In the genomic region with DNA sequence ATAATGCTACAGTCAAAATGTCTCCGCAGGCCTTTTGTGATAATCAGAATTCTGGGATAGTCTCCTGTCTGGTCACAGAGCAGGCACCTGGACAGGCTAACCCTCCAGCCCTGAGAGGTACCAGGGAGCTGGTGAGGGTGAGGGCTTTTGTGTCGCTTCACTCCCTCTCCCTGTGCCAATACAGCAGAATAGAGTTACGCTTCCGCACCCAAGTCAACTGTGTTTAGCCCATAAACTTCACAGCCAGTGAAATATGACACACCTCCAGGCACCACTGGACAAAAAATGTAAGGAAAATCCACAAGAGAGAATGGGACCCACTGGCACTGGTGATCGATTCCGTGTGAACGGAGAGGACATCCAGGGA, we compare ENCODE assay signal across 8 cellular contexts. TPM values are rescaled to one million over a fixed set of nuclear protein-coding genes. Genes with fewer than 3 reads are reported as not detected.
DNase-seq lines count a peak whose midpoint lies in the region; ATAC-seq and TF ChIP-seq lines count a peak whose summit lies in the region.

No MANE protein-coding gene starts in this region.

- H3K4me1 ChIP-seq in RWPE2 (ENCODE audit: insufficient read depth, poor library complexity, severe bottlenecking) (peaks cover 9% of the 10 kb centered on the region), fibroblast of lung (ENCODE audit: control insufficient read depth, extremely low read depth, insufficient read depth, low read length) (peaks cover 4% of the 10 kb centered on the region), psoas muscle (peaks cover 30% of the 10 kb centered on the region)

- H3K36me3 ChIP-seq in RWPE2 (ENCODE audit: low read depth) (no peaks in the 10 kb centered on the region), fibroblast of lung (ENCODE audit: control insufficient read depth, insufficient read depth, low read length) (no peaks in the 10 kb centered on the region), psoas muscle (ENCODE audit: insufficient read depth in 1 of 2, low read depth in 1 of 2) (no peaks in the 10 kb centered on the region)

- peaks cover 58% of the 10 kb centered on the region for H3K79me2 ChIP-seq in fibroblast of lung (ENCODE audit: control insufficient read depth, insufficient read depth, low read length)

- H3K27me3 ChIP-seq in RWPE2 (ENCODE audit: insufficient read depth, poor library complexity, severe bottlenecking) (no peaks in the 10 kb centered on the region), fibroblast of lung (ENCODE audit: control insufficient read depth, insufficient read depth, low read length) (no peaks in the 10 kb centered on the region), psoas muscle (ENCODE audit: insufficient read depth in 3 of 3, low read length in 2 of 3) (no peaks in the 10 kb centered on the region)

- peaks cover 2% of the 10 kb centered on the region for H4K20me1 ChIP-seq in fibroblast of lung (ENCODE audit: control insufficient read depth, extremely low read depth, insufficient read depth, low read length)

- DNase-seq in GM12865 (ENCODE audit: low read depth) (no peak), RWPE2 (ENCODE audit: low spot score) (no peak), fibroblast of lung (ENCODE audit: low read depth in 2 of 2) (no peak), psoas muscle (no peak), NCI-H1930 (lab: John Stamatoyannopoulos, UW) (no peak), GF-D8 (lab: John Stamatoyannopoulos, UW) (no peak)

- H3K4me2 ChIP-seq in fibroblast of lung (ENCODE audit: extremely low read depth, insufficient read depth, low read length): peak overlapping the region; percentile 80

- H3K27ac ChIP-seq in RWPE2 (ENCODE audit: poor library complexity, severe bottlenecking) (peak overlapping the region; percentile 48), fibroblast of lung (ENCODE audit: insufficient read depth, low read length) (peak overlapping the region; percentile 98), psoas muscle (peak overlapping the region; percentile 99)

- H3K4me3 ChIP-seq in GM12865 (ENCODE audit: low read depth, low read length): peak overlapping the region; percentile 70
- H3K4me3 ChIP-seq in RWPE2 (ENCODE audit: severe bottlenecking): peak overlapping the region; percentile 98
- peak overlapping the region; percentile 55 to 96 (median 78) for H3K4me3 ChIP-seq in fibroblast of lung (replicated peaks in 1 of 4; ENCODE audit: control extremely low read depth in 1 of 4, insufficient read depth in 1 of 4, low read depth in 3 of 4, low read length in 4 of 4)
- H3K4me3 ChIP-seq in psoas muscle: peak overlapping the region; percentile 99

- H2AFZ ChIP-seq in fibroblast of lung (ENCODE audit: low read length): no peak overlapping the region

- no peak for TF ChIP-seq CTCF in GM12865 (IDR thresholded peaks at IDR 0.05; ENCODE audit: insufficient read depth, low read depth, low read length, missing control alignments)
- no peak for TF ChIP-seq CTCF in RWPE2 (IDR thresholded peaks at IDR 0.05; ENCODE audit: poor library complexity, severe bottlenecking)
- TF ChIP-seq CTCF in fibroblast of lung (conservative IDR thresholded peaks at IDR 0.05 in 1 of 2, IDR thresholded peaks at IDR 0.05 in 1 of 2; ENCODE audit: low read depth in 1 of 2, low read length in 2 of 2): no peak
- TF ChIP-seq CTCF in psoas muscle (IDR thresholded peaks at IDR 0.05): no peak

- intact Hi-C loops in psoas muscle (cut with DNase I): loop anchor here (5.0 kb wide), 2 partner anchors 41 to 189 kb away; partner anchors contain the start of gene DGKQ (in 1 of the 2)

- H3K9ac ChIP-seq in fibroblast of lung (ENCODE audit: insufficient read depth, low read length): peak overlapping the region; percentile 3

- ATAC-seq in RWPE2 (ENCODE audit: low read depth) (no peak; the same call in 2 of the 3 replicates), psoas muscle (no peak), GM21717 (IDR thresholded peaks at IDR 0.05; ENCODE audit: unreplicated experiment) (no peak), GM18868 (IDR thresholded peaks at IDR 0.05; ENCODE audit: unreplicated experiment) (no peak)

- no peaks in the 10 kb centered on the region for H3K9me3 ChIP-seq in RWPE2 (ENCODE audit: severe bottlenecking)
- no peaks in the 10 kb centered on the region for H3K9me3 ChIP-seq in fibroblast of lung (ENCODE audit: control insufficient read depth, insufficient read depth, low read depth, low read length)
- H3K9me3 ChIP-seq in psoas muscle: no peaks in the 10 kb centered on the region

- WGBS in psoas muscle, 3 donors: 35 to 38% (median 37%) methylated on average over 7 of the region's 7 CpGs

RNA-seq across cellular contexts. Expression of gene GAK, which starts 1.3 kb away (rescaled TPM):
- total RNA-seq in fibroblast of lung (37.2 and 48.2 TPM in 2 replicates), psoas muscle (10 to 100 TPM; 20.9 to 46.7 (median 29.9) TPM)
- polyA plus RNA-seq in fibroblast of lung (10.1 and 13.9 TPM in 2 replicates), psoas muscle (10 to 100 TPM; 25.7 to 55.8 (median 38.7) TPM)
- 29.8 and 41.7 TPM in 2 replicates for polyA plus RNA-seq in fibroblast of lung (2012)
- polyA minus RNA-seq in fibroblast of lung (ENCODE audit: low replicate concordance): 19.9 and 26.7 TPM in 2 replicates

RNA-seq across cellular contexts. Expression of gene TMEM175, which starts 1.4 kb away (rescaled TPM):
- total RNA-seq in fibroblast of lung: 10.3 and 16.3 TPM in 2 replicates
- 23.9 and 29.2 TPM in 2 replicates for polyA plus RNA-seq in fibroblast of lung
- 21.8 and 28.7 TPM in 2 replicates for polyA plus RNA-seq in fibroblast of lung (2012)
- polyA minus RNA-seq in fibroblast of lung (ENCODE audit: low replicate concordance): 47.0 and 77.0 TPM in 2 replicates
- total RNA-seq in psoas muscle: 10 to 100 TPM; 11.7 to 15.3 (median 14.7) TPM
- polyA plus RNA-seq in psoas muscle: 10 to 100 TPM in 2 of 3 donors, 1 to 10 TPM in 1; 8.7 to 23.9 (median 13.8) TPM

RNA-seq across cellular contexts. Expression of gene DGKQ, which starts 42.6 kb away (rescaled TPM):
- total RNA-seq in fibroblast of lung: 11.0 and 13.2 TPM in 2 replicates
- polyA plus RNA-seq in fibroblast of lung: 2.1 and 3.0 TPM in 2 replicates
- polyA plus RNA-seq in fibroblast of lung (2012): 4.5 and 7.1 TPM in 2 replicates
- polyA minus RNA-seq in fibroblast of lung (ENCODE audit: low replicate concordance): 3.7 and 4.3 TPM in 2 replicates
- total RNA-seq in psoas muscle: 1 to 10 TPM; 2.8 to 3.9 (median 3.5) TPM
- 1 to 10 TPM; 2.2 to 2.5 (median 2.4) TPM for polyA plus RNA-seq in psoas muscle

RNA-seq across cellular contexts. Expression of gene IDUA, which starts 56.0 kb away (rescaled TPM):
- 10.3 and 11.1 TPM in 2 replicates for total RNA-seq in fibroblast of lung
- 2.1 and 3.1 TPM in 2 replicates for polyA plus RNA-seq in fibroblast of lung
- polyA plus RNA-seq in fibroblast of lung (2012): 5.9 TPM in 2 replicates
- polyA minus RNA-seq in fibroblast of lung (ENCODE audit: low replicate concordance): 4.8 and 6.4 TPM in 2 replicates
- 1 to 10 TPM; 5.1 to 6.0 (median 5.7) TPM for total RNA-seq in psoas muscle
- 1 to 10 TPM; 1.3 to 3.1 (median 1.9) TPM for polyA plus RNA-seq in psoas muscle

Comparison
In these comparisons a context has a peak if more than half of its experiments do, and no peak if none do; other contexts are left out.
1. H3K27ac ChIP-seq: peak in every context shown above with its lines; median percentile 99 in psoas muscle; 98 in fibroblast of lung; 48 in RWPE2.